ENCODE assay signal across 9 cellular contexts in the genomic region with DNA sequence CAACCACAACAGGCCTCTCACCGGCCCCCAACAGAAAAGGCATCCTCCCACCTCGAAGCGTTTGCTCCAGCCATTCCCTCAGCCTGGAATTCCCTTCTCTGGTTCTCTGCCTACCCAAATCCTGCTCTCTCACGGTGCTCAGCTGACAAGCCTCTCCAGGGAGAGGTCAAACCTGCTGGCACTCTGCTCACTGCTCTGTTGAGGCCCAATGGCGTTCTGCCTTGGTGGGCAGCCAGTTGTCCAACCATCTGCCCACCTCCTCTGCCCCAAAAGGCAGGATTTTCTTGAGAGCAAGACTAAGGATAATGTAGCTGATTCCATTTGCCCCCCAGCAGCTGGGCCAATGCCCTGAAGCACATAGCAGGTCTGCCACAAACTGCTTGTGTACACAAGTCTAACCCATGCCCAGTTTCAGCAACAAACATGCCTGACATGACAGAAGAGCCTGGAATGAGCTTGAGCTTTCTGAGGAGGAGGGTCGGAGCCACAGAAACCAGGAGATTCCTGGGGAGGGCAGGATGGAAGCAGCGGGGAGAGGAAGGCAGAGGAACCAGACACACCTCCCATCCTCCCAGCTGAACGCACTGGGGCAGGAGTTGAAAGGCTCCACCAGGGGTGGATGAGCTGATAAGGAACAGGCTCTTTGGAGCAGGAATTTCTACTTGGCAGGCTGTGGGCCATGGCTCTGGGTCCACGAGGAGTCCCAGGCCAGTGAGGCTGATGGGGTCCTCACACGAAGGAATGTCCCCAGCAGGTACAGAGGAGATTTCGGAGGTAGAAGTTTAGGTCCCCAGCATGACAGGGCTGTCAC. TPM values are rescaled to one million over a fixed set of nuclear protein-coding genes. Genes with fewer than 3 reads are reported as not detected.
A peak's percentile ranks its signal among the peaks of the same experiment; 100 is the strongest.
DNase-seq lines count a peak whose midpoint lies in the region; ATAC-seq and TF ChIP-seq lines count a peak whose summit lies in the region.
"Had no signal": no experiment of that assay in that cellular context is flagged by ENCODE, and none has a peak within 500 bp of the region (broad histone marks: within the 10 kb centered on the region; RNA-seq: fewer than 3 reads in every experiment).

No MANE protein-coding gene starts in this region.

- no peaks in the 10 kb centered on the region for H3K9me3 Mint-ChIP-seq in stimulated activated naive CD8-positive, alpha-beta T cell treated with anti-CD3 and anti-CD28 coated beads, Interleukin-15, Interleukin-2, amounts not matched to agents 100 ng/mL and 50 ng/mL, for 24 hours

- intact Hi-C loops in mucosa of descending colon (cut with DNase I, micrococcal nuclease), result no loop called here

- peak overlapping the region; percentile 97 for H3K27ac Mint-ChIP-seq in stimulated activated naive CD8-positive, alpha-beta T cell treated with anti-CD3 and anti-CD28 coated beads, Interleukin-15, Interleukin-2, amounts not matched to agents 100 ng/mL and 50 ng/mL, for 24 hours

- peaks cover 4% of the 10 kb centered on the region for H3K36me3 ChIP-seq in adipocyte (ENCODE audit: control insufficient read depth, insufficient read depth, low read length, severe bottlenecking)
- no peaks in the 10 kb centered on the region for H3K36me3 ChIP-seq in mucosa of descending colon (ENCODE audit: low read depth)
- peaks cover 4% of the 10 kb centered on the region for H3K36me3 ChIP-seq in WERI-Rb-1

- H3K4me3 ChIP-seq in adipocyte (ENCODE audit: low read length) (no peak overlapping the region), mucosa of descending colon (no peak overlapping the region), WERI-Rb-1 (ENCODE audit: low read depth, low read length) (no peak overlapping the region)

- no peaks in the 10 kb centered on the region for H3K4me1 ChIP-seq in adipocyte (ENCODE audit: control insufficient read depth, insufficient read depth, low read length)
- H3K4me1 ChIP-seq in mucosa of descending colon (ENCODE audit: low read depth), result peaks cover 87% of the 10 kb centered on the region

- H3K27me3 ChIP-seq in adipocyte (replicated peaks; ENCODE audit: control insufficient read depth, insufficient read depth, low read length) (no peaks in the 10 kb centered on the region), WERI-Rb-1 (ENCODE audit: insufficient read depth, low read depth, severe bottlenecking) (no peaks in the 10 kb centered on the region)

- H3K36me3 Mint-ChIP-seq in stimulated activated naive CD8-positive, alpha-beta T cell treated with anti-CD3 and anti-CD28 coated beads, Interleukin-15, Interleukin-2, amounts not matched to agents 100 ng/mL and 50 ng/mL, for 24 hours (ENCODE audit: low read depth), result peaks cover 20% of the 10 kb centered on the region

- peaks cover 57% of the 10 kb centered on the region for H3K4me1 Mint-ChIP-seq in stimulated activated naive CD8-positive, alpha-beta T cell treated with anti-CD3 and anti-CD28 coated beads, Interleukin-15, Interleukin-2, amounts not matched to agents 100 ng/mL and 50 ng/mL, for 24 hours (ENCODE audit: low read depth)

- H3K9ac ChIP-seq in adipocyte (ENCODE audit: low read length), result no peak overlapping the region

- H3K27ac ChIP-seq in WERI-Rb-1, result no peak overlapping the region

- TF ChIP-seq CTCF in mucosa of descending colon (IDR thresholded peaks at IDR 0.05) (no peak), WERI-Rb-1 (IDR thresholded peaks at IDR 0.05; ENCODE audit: low read depth, low read length) (no peak)

- no peaks in the 10 kb centered on the region for H3K27me3 Mint-ChIP-seq in stimulated activated naive CD8-positive, alpha-beta T cell treated with anti-CD3 and anti-CD28 coated beads, Interleukin-15, Interleukin-2, amounts not matched to agents 100 ng/mL and 50 ng/mL, for 24 hours

- ATAC-seq in stimulated activated naive CD8-positive, alpha-beta T cell treated with anti-CD3 and anti-CD28 coated beads, Interleukin-15, Interleukin-2, amounts not matched to agents 100 U/mL and 50 U/mL, for 24 hours, result no peak
- ATAC-seq in mucosa of descending colon, result no peak
- ATAC-seq in GM19351 (IDR thresholded peaks at IDR 0.05; ENCODE audit: unreplicated experiment), result no peak
- ATAC-seq in GM19397 (IDR thresholded peaks at IDR 0.05; ENCODE audit: unreplicated experiment), result no peak

- H3K9me3 ChIP-seq in adipocyte (ENCODE audit: control insufficient read depth, low read length) (no peaks in the 10 kb centered on the region), mucosa of descending colon (no peaks in the 10 kb centered on the region), WERI-Rb-1 (ENCODE audit: severe bottlenecking) (no peaks in the 10 kb centered on the region)

- H3K4me3 Mint-ChIP-seq in stimulated activated naive CD8-positive, alpha-beta T cell treated with anti-CD3 and anti-CD28 coated beads, Interleukin-15, Interleukin-2, amounts not matched to agents 100 ng/mL and 50 ng/mL, for 24 hours, result peak overlapping the region; percentile 99

- no peak for DNase-seq in stimulated activated naive CD8-positive, alpha-beta T cell treated with anti-CD3 and anti-CD28 coated beads, Interleukin-15, Interleukin-2, amounts not matched to agents 100 U/mL and 50 U/mL, for 24 hours
- DNase-seq in adipocyte (ENCODE audit: low read depth) (peak; percentile 19), mucosa of descending colon (peak; percentile 35 to 52 (median 41)), WERI-Rb-1 (no peak), NOMO-1 treated with DMSO at 0.1 percent for 48 hours (lab: John Stamatoyannopoulos, UW; ENCODE audit: unreplicated experiment) (no peak)
- DNase-seq: NCI-H187 had no signal

RNA-seq across cellular contexts. Expression of a gene that starts 23.9 kb away (rescaled TPM):
- total RNA-seq in mucosa of descending colon, result 100 to 1,000 TPM in 2 of 3 donors, 10 to 100 TPM in 1; 88.7 to 199 (median 165) TPM

Comparison
In these comparisons a context has a peak if more than half of its experiments do, and no peak if none do; other contexts are left out.
1. DNase-seq: peak in adipocyte (single experiment) and mucosa of descending colon (3 of 3); none in stimulated activated naive CD8-positive, alpha-beta T cell treated with anti-CD3 and anti-CD28 coated beads, Interleukin-15, Interleukin-2, amounts not matched to agents 100 U/mL and 50 U/mL, for 24 hours (single experiment), WERI-Rb-1 (single experiment) and NOMO-1 treated with DMSO at 0.1 percent for 48 hours (single experiment).